Comparison of ENCODE assay signal across 1 cellular context in genomic region chr15:43105778-43106485, GRCh38.
A peak's percentile ranks its signal among the peaks of the same experiment; 100 is the strongest.
TF ChIP-seq lines count a peak whose summit lies in the region.

UBR1 (minus strand) TSS chr15:43106038; CDS start chr15:43106022, 16 bp downstream.

TF ChIP-seq in A549, 52 proteins besides CTCF, POLR2A, EP300 and RAD21 (continued from another document):
- TF ChIP-seq MAX (IDR thresholded peaks at IDR 0.05) (peak; percentile 18; the same call in 1 of the 2 replicates), HDAC2 (IDR thresholded peaks at IDR 0.05) (no peak)
